Comparison of ENCODE assay signal across 1 cellular context in the genomic region with DNA sequence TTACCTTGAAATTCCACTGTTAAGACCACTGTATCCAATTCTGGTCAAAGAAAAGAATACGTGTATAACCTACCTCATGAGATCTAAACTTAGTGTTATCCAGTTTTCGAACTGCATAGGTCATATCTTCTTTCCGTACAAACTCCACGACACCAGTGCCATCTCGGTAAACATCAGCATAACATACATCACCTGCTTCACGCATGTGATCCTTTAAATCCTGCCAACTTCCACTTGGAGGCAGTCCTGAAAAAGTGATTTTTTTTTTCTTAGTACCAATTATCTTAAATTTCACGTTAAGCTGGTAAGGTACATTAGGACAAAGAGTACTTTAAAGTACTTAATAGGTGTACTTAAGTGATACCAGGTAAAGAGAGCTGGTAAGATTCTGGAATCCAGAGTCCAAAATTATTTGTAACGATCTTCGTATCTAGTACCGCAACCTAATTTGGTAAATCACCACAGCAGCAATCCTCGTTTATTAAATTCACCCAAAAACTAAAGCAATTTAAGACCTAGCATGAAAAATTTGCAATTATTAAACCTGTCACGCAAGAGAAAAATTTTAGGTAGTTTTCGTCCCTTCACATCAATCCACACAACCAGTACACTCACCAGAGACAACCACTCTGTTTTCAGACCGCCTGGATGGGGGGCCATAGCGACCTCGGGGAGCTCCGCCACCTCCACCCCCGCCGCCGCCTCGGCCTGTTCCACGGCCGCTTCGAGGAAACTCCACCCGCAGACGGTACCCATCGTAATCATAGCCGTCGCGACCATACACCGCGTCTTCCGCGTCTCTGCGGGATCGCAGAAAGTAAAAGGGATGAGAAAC.
TF ChIP-seq lines count a peak whose summit lies in the region.

No MANE protein-coding gene starts in this region.

TF ChIP-seq in GM12878, 131 proteins besides CTCF, POLR2A, EP300 and RAD21:
- TF ChIP-seq HDAC6 (IDR thresholded peaks at IDR 0.05; ENCODE audit: unreplicated experiment) (peak; percentile 45), ZNF217 (IDR thresholded peaks at IDR 0.05) (no peak), ZBED1 (IDR thresholded peaks at IDR 0.05; ENCODE audit: borderline replicate concordance) (0 out of 2 replicates have a peak, but pooled peaks have one; percentile 15), GABPA (IDR thresholded peaks at IDR 0.05; ENCODE audit: low read depth) (no peak), TBL1XR1 (IDR thresholded peaks at IDR 0.05; ENCODE audit: low read depth, low read length) (peak; percentile 2; the same call in 1 of the 2 replicates), POLR2AphosphoS5 (IDR thresholded peaks at IDR 0.05; ENCODE audit: low read length) (peak; percentile 59; the same call in 1 of the 2 replicates), TAF1 (IDR thresholded peaks at IDR 0.05; ENCODE audit: borderline replicate concordance, low read depth, low read length) (0 out of 2 replicates have a peak, but pooled peaks have one; percentile 17)
